9 cellular contexts compared by ENCODE assay signal in the genomic region with DNA sequence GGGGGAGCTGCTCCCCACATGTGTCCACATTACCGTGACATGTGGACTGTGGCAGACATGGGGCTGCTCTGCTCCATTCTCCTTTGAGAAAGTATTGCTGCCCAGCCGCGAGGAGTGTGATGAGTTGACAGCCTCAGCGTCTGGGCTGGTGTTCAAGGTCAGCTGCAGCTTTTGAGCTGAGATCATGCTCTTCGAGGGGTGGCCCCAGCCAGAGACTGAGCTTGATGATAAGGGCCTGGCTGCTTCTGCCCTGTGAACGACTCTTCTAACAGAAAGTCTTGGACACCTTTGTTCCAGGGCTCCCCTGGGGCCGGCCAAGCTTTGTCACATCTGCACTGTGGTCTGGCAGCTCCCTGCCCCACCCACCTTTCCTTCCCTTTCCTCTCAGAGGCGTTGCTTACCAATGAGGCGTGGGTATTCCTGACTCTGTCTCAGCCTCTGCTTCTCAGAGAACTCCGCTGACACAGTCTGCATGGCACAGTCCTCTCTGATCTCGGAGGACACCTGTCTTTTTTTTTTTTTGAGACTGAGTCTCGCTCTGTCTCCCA.
A peak's percentile ranks its signal among the peaks of the same experiment; 100 is the strongest.
DNase-seq lines count a peak whose midpoint lies in the region; ATAC-seq and TF ChIP-seq lines count a peak whose summit lies in the region.
"Had no signal": no experiment of that assay in that cellular context is flagged by ENCODE, and none has a peak within 500 bp of the region (broad histone marks: within the 10 kb centered on the region; RNA-seq: fewer than 3 reads in every experiment).

No MANE protein-coding gene starts in this region.

- no peaks in the 10 kb centered on the region for H3K9me3 Mint-ChIP-seq in Calu3 (ENCODE audit: low read depth, unreplicated experiment)
- no peaks in the 10 kb centered on the region for H3K9me3 Mint-ChIP-seq in endothelial cell (ENCODE audit: unreplicated experiment)

- CTCF ChIA-PET in Calu3 (lab: Charles Lee) = interaction anchor here (0.7 to 2.2 kb wide), 4 partner anchors 19 to 95 kb away, joined by 3 to 16 read pairs (median 10); no protein-coding TSS in a partner anchor

- no peak overlapping the region for H3K4me3 ChIP-seq in AG10803 (ENCODE audit: low read length)
- H3K4me3 ChIP-seq in Loucy (ENCODE audit: low read length, poor library complexity, severe bottlenecking) = no peak overlapping the region
- H3K4me3 ChIP-seq in choroid plexus epithelial cell (ENCODE audit: low read depth, low read length) = no peak overlapping the region
- no peak overlapping the region for H3K4me3 ChIP-seq in lung

- no peaks in the 10 kb centered on the region for H3K27me3 ChIP-seq in Loucy (ENCODE audit: insufficient read depth, low read length, poor library complexity, severe bottlenecking)
- no peaks in the 10 kb centered on the region for H3K27me3 ChIP-seq in lung (ENCODE audit: control insufficient read depth, insufficient read depth)

- H3F3A ChIP-seq in Loucy (ENCODE audit: low read depth) = no peaks in the 10 kb centered on the region

- H3K36me3 Mint-ChIP-seq in Calu3 (ENCODE audit: insufficient read depth, unreplicated experiment) (no peaks in the 10 kb centered on the region), endothelial cell (ENCODE audit: low read depth, unreplicated experiment) (no peaks in the 10 kb centered on the region)

- intact Hi-C loops in Calu3 (cut with micrococcal nuclease; ENCODE audit: unreplicated experiment) = no loop called here

- H3K4me2 ChIP-seq in Loucy (ENCODE audit: low read depth, low read length, poor library complexity, severe bottlenecking) = peak overlapping the region; percentile 28

- H3K9me2 ChIP-seq in Loucy (replicated peaks; ENCODE audit: low read depth, low read length) = no peaks in the 10 kb centered on the region

- H3K9me3 ChIP-seq in Loucy (ENCODE audit: insufficient read depth, low read depth, low read length) (no peaks in the 10 kb centered on the region), lung (ENCODE audit: control insufficient read depth in 2 of 2, insufficient read depth in 1 of 2, low read length in 1 of 2) (no peaks in the 10 kb centered on the region)

- ATAC-seq in lung (ENCODE audit: insufficient read depth, low FRiP score) = peak; percentile 54
- ATAC-seq in GM21786 (IDR thresholded peaks at IDR 0.05; ENCODE audit: unreplicated experiment) = no peak

- H3K27ac Mint-ChIP-seq in Calu3 (ENCODE audit: unreplicated experiment) (no peak overlapping the region), endothelial cell (ENCODE audit: unreplicated experiment) (no peak overlapping the region)

- TF ChIP-seq CTCF in AG10803 (conservative IDR thresholded peaks at IDR 0.05; ENCODE audit: low read length) (no peak), Loucy (conservative IDR thresholded peaks at IDR 0.05; ENCODE audit: low read length) (no peak), choroid plexus epithelial cell (conservative IDR thresholded peaks at IDR 0.05; ENCODE audit: low read depth, low read length) (no peak), lung (IDR thresholded peaks at IDR 0.05; ENCODE audit: control extremely low read depth, extremely low read depth) (no peak), Calu3 (IDR thresholded peaks at IDR 0.05; ENCODE audit: unreplicated experiment) (no peak), endothelial cell (IDR thresholded peaks at IDR 0.05; ENCODE audit: unreplicated experiment) (no peak)

- 9 to 22% methylated on average over 12 of the region's 12 CpGs for WGBS in lung, 2 donors

- H3K27me3 Mint-ChIP-seq in Calu3 (ENCODE audit: unreplicated experiment) = peaks cover 91% of the 10 kb centered on the region
- H3K27me3 Mint-ChIP-seq in endothelial cell (ENCODE audit: unreplicated experiment) = peaks cover 4% of the 10 kb centered on the region

- no peaks in the 10 kb centered on the region for H3K36me3 ChIP-seq in Loucy (ENCODE audit: insufficient read depth, low read length)
- no peaks in the 10 kb centered on the region for H3K36me3 ChIP-seq in lung (ENCODE audit: control insufficient read depth in 2 of 2, insufficient read depth in 2 of 2, low read length in 2 of 2)

- no peaks in the 10 kb centered on the region for H3K4me1 Mint-ChIP-seq in Calu3 (ENCODE audit: low read depth, unreplicated experiment)
- peaks cover 5% of the 10 kb centered on the region for H3K4me1 Mint-ChIP-seq in endothelial cell (ENCODE audit: unreplicated experiment)

- DNase-seq in AG10803 (ENCODE audit: low read depth) (peak; percentile 66), choroid plexus epithelial cell (ENCODE audit: low read depth) (peak; percentile 29), lung (ENCODE audit: low spot score) (no peak), Calu3 (no peak), T1000 (lab: John Stamatoyannopoulos, UW) (no peak), endothelial cell (ENCODE audit: low spot score) (no peak)
- DNase-seq: NCI-H2081 treated with DMSO at 0.1 percent for 48 hours had no signal

- H2AFZ ChIP-seq in Loucy (ENCODE audit: low read length) = no peak overlapping the region

- H3K4me3 Mint-ChIP-seq in Calu3 (ENCODE audit: low read depth, unreplicated experiment) = no peak overlapping the region
- H3K4me3 Mint-ChIP-seq in endothelial cell (ENCODE audit: unreplicated experiment) = no peak overlapping the region

- no peaks in the 10 kb centered on the region for H3K79me2 ChIP-seq in Loucy (ENCODE audit: insufficient read depth, low read length)

- no peaks in the 10 kb centered on the region for H4K20me1 ChIP-seq in Loucy (ENCODE audit: insufficient read depth, low read length, poor library complexity, severe bottlenecking)

- peak overlapping the region; percentile 31 for H3K9ac ChIP-seq in Loucy (ENCODE audit: low read depth, low read length, poor library complexity, severe bottlenecking)

- no TSS peak for BruUV-seq in Calu3 (replicated peaks; lab: Mats Ljungman, UMichigan)

- H3K4me1 ChIP-seq in Loucy (ENCODE audit: insufficient read depth, low read length, poor library complexity, severe bottlenecking) = peaks cover 16% of the 10 kb centered on the region
- H3K4me1 ChIP-seq in lung (ENCODE audit: control insufficient read depth in 2 of 2, insufficient read depth in 2 of 2, low read length in 2 of 2) = peaks cover 0 to 5% of the 10 kb centered on the region in 2 donors

- no peak overlapping the region for H3K27ac ChIP-seq in lung (ENCODE audit: low read depth in 1 of 2, low read length in 1 of 2)

Comparison
In these comparisons a context has a peak if more than half of its experiments do, and no peak if none do; other contexts are left out.
1. DNase-seq: peak in AG10803 (single experiment) and choroid plexus epithelial cell (single experiment); none in lung (single experiment), Calu3 (single experiment), T1000 (single experiment) and endothelial cell (single experiment).